1 cellular context compared by ENCODE assay signal in genomic region chr5:131281868-131282234, GRCh38.
TF ChIP-seq lines count a peak whose summit lies in the region.

No MANE protein-coding gene starts in this region.

TF ChIP-seq in SK-N-SH, 30 proteins besides CTCF, POLR2A, EP300 and RAD21 (continued from another document):
- TF ChIP-seq PBX3 (IDR thresholded peaks at IDR 0.05) (no peak), FOSL2 (IDR thresholded peaks at IDR 0.05; ENCODE audit: borderline replicate concordance, low read depth) (no peak), EZH2phosphoT487 (IDR thresholded peaks at IDR 0.05; ENCODE audit: borderline replicate concordance, low read depth) (no peak), FOXJ3 (CRISPR knock-in tag; IDR thresholded peaks at IDR 0.05) (no peak), USF1 (IDR thresholded peaks at IDR 0.05; ENCODE audit: borderline replicate concordance, low read depth) (no peak), MEF2A (IDR thresholded peaks at IDR 0.05; ENCODE audit: borderline replicate concordance, low read depth) (no peak), TAF1 (IDR thresholded peaks at IDR 0.05; ENCODE audit: borderline replicate concordance, low read depth, low read length) (no peak), SMC3 (IDR thresholded peaks at IDR 0.05; ENCODE audit: low read depth, low read length) (no peak), GABPA (IDR thresholded peaks at IDR 0.05; ENCODE audit: low read depth) (no peak), NFIC (IDR thresholded peaks at IDR 0.05; ENCODE audit: borderline replicate concordance) (no peak)
